In the genomic region with DNA sequence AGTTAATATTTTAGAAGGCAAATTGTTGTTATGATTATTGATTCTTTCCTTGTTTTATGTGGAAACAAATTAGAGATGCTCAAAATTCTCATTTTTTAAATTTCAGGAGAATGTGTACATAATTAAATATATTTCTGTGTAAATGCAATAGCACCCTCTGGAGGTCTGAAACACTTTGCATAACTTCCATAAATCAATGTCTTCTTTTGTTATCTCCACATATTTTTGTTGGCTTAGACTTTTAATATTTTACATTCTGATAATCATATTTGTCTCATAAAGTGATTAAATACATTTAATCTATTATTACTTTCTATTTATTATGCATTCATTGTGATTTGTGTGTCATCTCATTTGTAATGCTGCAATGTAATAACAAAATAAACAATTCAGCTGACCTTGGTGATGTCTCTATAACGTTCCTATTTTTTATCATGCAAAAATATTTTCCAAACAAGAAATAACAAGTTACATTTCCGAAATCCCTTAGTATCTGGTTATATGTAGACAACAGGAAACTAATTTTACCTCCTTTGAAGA, we compare ENCODE assay signal across 8 cellular contexts.
DNase-seq lines count a peak whose midpoint lies in the region; ATAC-seq and TF ChIP-seq lines count a peak whose summit lies in the region.

No MANE protein-coding gene starts in this region.

- H2AFZ ChIP-seq in OCI-LY7 (ENCODE audit: low read length) (no peak overlapping the region), fibroblast of lung (ENCODE audit: low read length) (no peak overlapping the region)

- TF ChIP-seq CTCF in OCI-LY7 (conservative IDR thresholded peaks at IDR 0.05; ENCODE audit: low read length) (peak; percentile 76), fibroblast of lung (conservative IDR thresholded peaks at IDR 0.05 in 1 of 2, IDR thresholded peaks at IDR 0.05 in 1 of 2; ENCODE audit: low read depth in 1 of 2, low read length in 2 of 2) (peak in 1 of 2 donors; percentile 52), thoracic aorta (IDR thresholded peaks at IDR 0.05) (no peak), tibial artery (IDR thresholded peaks at IDR 0.05) (no peak), upper lobe of left lung (IDR thresholded peaks at IDR 0.05) (peak in 2 of 6 experiments; percentile 17 to 36)

- H3K27ac ChIP-seq in OCI-LY7 (ENCODE audit: low read depth, low read length, poor library complexity, severe bottlenecking), result no peak overlapping the region
- no peak overlapping the region for H3K27ac ChIP-seq in fibroblast of lung (ENCODE audit: insufficient read depth, low read length)
- no peak overlapping the region for H3K27ac ChIP-seq in thoracic aorta
- H3K27ac ChIP-seq in tibial artery, result no peak overlapping the region
- H3K27ac ChIP-seq in upper lobe of left lung, result no peak overlapping the region

- TF ChIP-seq EP300 in upper lobe of left lung (IDR thresholded peaks at IDR 0.05), result no peak

- peak; percentile 20 for DNase-seq in NOMO-1 treated with DMSO at 0.1 percent for 48 hours (lab: John Stamatoyannopoulos, UW; ENCODE audit: unreplicated experiment)
- DNase-seq in NOMO-1 treated with dmso at 0.1 percent for 144 hours (lab: John Stamatoyannopoulos, UW; ENCODE audit: unreplicated experiment), result no peak
- DNase-seq in OCI-LY7 (ENCODE audit: low spot score), result peak; percentile 3
- DNase-seq in fibroblast of lung (ENCODE audit: low read depth in 2 of 2), result peak; percentile 42 to 80
- no peak for DNase-seq in thoracic aorta (ENCODE audit: low spot score)
- DNase-seq in tibial artery, result no peak
- no peak for DNase-seq in upper lobe of left lung
- no peak for DNase-seq in COLO829 (ENCODE audit: low spot score)

- BruUV-seq in OCI-LY7 (replicated peaks; lab: Mats Ljungman, UMichigan), result no TSS peak

- no peaks in the 10 kb centered on the region for H3K9me2 ChIP-seq in OCI-LY7 (ENCODE audit: insufficient read depth, low read length)

- TF ChIP-seq POLR2A in upper lobe of left lung (IDR thresholded peaks at IDR 0.05), result no peak

- CTCF ChIA-PET in OCI-LY7 (lab: Charles Lee; ENCODE audit: unreplicated experiment), result no interaction called here

- H3K9ac ChIP-seq in fibroblast of lung (ENCODE audit: insufficient read depth, low read length), result no peak overlapping the region

- intact Hi-C loops in OCI-LY7 (cut with micrococcal nuclease; ENCODE audit: unreplicated experiment), result no loop called here
- intact Hi-C loops in tibial artery (cut with DNase I; ENCODE audit: low total_unique reads), result no loop called here

- H3K36me3 ChIP-seq in OCI-LY7 (ENCODE audit: insufficient read depth, low read length) (no peaks in the 10 kb centered on the region), fibroblast of lung (ENCODE audit: control insufficient read depth, insufficient read depth, low read length) (no peaks in the 10 kb centered on the region), thoracic aorta (no peaks in the 10 kb centered on the region), tibial artery (no peaks in the 10 kb centered on the region), upper lobe of left lung (no peaks in the 10 kb centered on the region)

- H3K4me3 ChIP-seq in OCI-LY7 (ENCODE audit: low read depth, low read length, poor library complexity, severe bottlenecking), result no peak overlapping the region
- H3K4me3 ChIP-seq in fibroblast of lung (replicated peaks in 1 of 4; ENCODE audit: control extremely low read depth in 1 of 4, insufficient read depth in 1 of 4, low read depth in 3 of 4, low read length in 4 of 4), result peak overlapping the region in 1 of 4 experiments; percentile 2
- no peak overlapping the region for H3K4me3 ChIP-seq in thoracic aorta
- no peak overlapping the region for H3K4me3 ChIP-seq in tibial artery
- H3K4me3 ChIP-seq in upper lobe of left lung, result no peak overlapping the region

- H3K4me1 ChIP-seq in OCI-LY7 (ENCODE audit: insufficient read depth, low read length, poor library complexity, severe bottlenecking) (no peaks in the 10 kb centered on the region), fibroblast of lung (ENCODE audit: control insufficient read depth, extremely low read depth, insufficient read depth, low read length) (peaks cover 8% of the 10 kb centered on the region), thoracic aorta (ENCODE audit: control insufficient read depth in 1 of 2, low read depth in 2 of 2) (no peaks in the 10 kb centered on the region), tibial artery (no peaks in the 10 kb centered on the region), upper lobe of left lung (no peaks in the 10 kb centered on the region)

- no peaks in the 10 kb centered on the region for H3K9me3 ChIP-seq in OCI-LY7 (ENCODE audit: low read length)
- no peaks in the 10 kb centered on the region for H3K9me3 ChIP-seq in fibroblast of lung (ENCODE audit: control insufficient read depth, insufficient read depth, low read depth, low read length)
- no peaks in the 10 kb centered on the region for H3K9me3 ChIP-seq in thoracic aorta
- no peaks in the 10 kb centered on the region for H3K9me3 ChIP-seq in tibial artery
- no peaks in the 10 kb centered on the region for H3K9me3 ChIP-seq in upper lobe of left lung

- no peaks in the 10 kb centered on the region for H4K20me1 ChIP-seq in OCI-LY7 (ENCODE audit: insufficient read depth, low read length)
- H4K20me1 ChIP-seq in fibroblast of lung (ENCODE audit: control insufficient read depth, extremely low read depth, insufficient read depth, low read length), result no peaks in the 10 kb centered on the region

- H3K79me2 ChIP-seq in OCI-LY7 (ENCODE audit: insufficient read depth, low read depth, low read length) (no peaks in the 10 kb centered on the region), fibroblast of lung (ENCODE audit: control insufficient read depth, insufficient read depth, low read length) (no peaks in the 10 kb centered on the region)

- no peak overlapping the region for H3K4me2 ChIP-seq in OCI-LY7 (ENCODE audit: low read length)
- peak overlapping the region; percentile 48 for H3K4me2 ChIP-seq in fibroblast of lung (ENCODE audit: extremely low read depth, insufficient read depth, low read length)

- H3K27me3 ChIP-seq in fibroblast of lung (ENCODE audit: control insufficient read depth, insufficient read depth, low read length), result no peaks in the 10 kb centered on the region
- no peaks in the 10 kb centered on the region for H3K27me3 ChIP-seq in thoracic aorta (replicated peaks; ENCODE audit: insufficient read depth)
- no peaks in the 10 kb centered on the region for H3K27me3 ChIP-seq in tibial artery
- H3K27me3 ChIP-seq in upper lobe of left lung, result no peaks in the 10 kb centered on the region

- 12 to 18% methylated on average over 2 of the region's 2 CpGs for WGBS in upper lobe of left lung, 2 donors

- POLR2A ChIA-PET in OCI-LY7 (lab: Charles Lee), result no interaction called here

- ATAC-seq in thoracic aorta (ENCODE audit: insufficient number of reproducible peaks, low FRiP score, low read depth) (peak; percentile 38), upper lobe of left lung (ENCODE audit: low FRiP score in 2 of 2) (no peak)

Comparison
In these comparisons a context has a peak if more than half of its experiments do, and no peak if none do; other contexts are left out.
1. DNase-seq: peak in NOMO-1 treated with DMSO at 0.1 percent for 48 hours (single experiment), OCI-LY7 (single experiment) and fibroblast of lung (2 of 2); none in NOMO-1 treated with dmso at 0.1 percent for 144 hours (single experiment), thoracic aorta (single experiment), tibial artery (0 of 2), upper lobe of left lung (0 of 2) and COLO829 (single experiment).